In genomic region chr18:50094221-50094773, GRCh38 we compare ENCODE assay signal across 14 cellular contexts.
A peak's percentile ranks its signal among the peaks of the same experiment; 100 is the strongest.
DNase-seq lines count a peak whose midpoint lies in the region; TF ChIP-seq lines count a peak whose summit lies in the region.
"Had no signal": no experiment of that assay in that cellular context is flagged by ENCODE, and none has a peak within 500 bp of the region (broad histone marks: within the 10 kb centered on the region; RNA-seq: fewer than 3 reads in every experiment).

No MANE protein-coding gene starts in this region.

- intact Hi-C loops in thyroid gland (cut with DNase I) = no loop called here

- H3K36me3 ChIP-seq in thyroid gland = no peaks in the 10 kb centered on the region

- H3K27me3 ChIP-seq in thyroid gland = no peaks in the 10 kb centered on the region

- DNase-seq in MV-4-11 (lab: John Stamatoyannopoulos, UW) (peak; percentile 28), epithelial cell of prostate (ENCODE audit: low read depth, low spot score) (no peak), thyroid gland (no peak), SW480 (ENCODE audit: low spot score) (no peak), anterior cingulate cortex (lab: John Stamatoyannopoulos, UW) (no peak), inferior parietal cortex (ENCODE audit: extremely low spot score) (no peak)
- DNase-seq: C1 segment of cervical spinal cord; CD4-positive, alpha-beta memory T cell; COR-L47; DMS153; DND-41; H9; HFFc6 had no signal

- TF ChIP-seq POLR2A in thyroid gland (IDR thresholded peaks at IDR 0.05) = no peak

- peaks cover 21 to 23% of the 10 kb centered on the region in 2 donors for H3K4me1 ChIP-seq in thyroid gland

- no peak overlapping the region for H3K4me3 ChIP-seq in thyroid gland (replicated peaks in 1 of 3)
- H3K4me3 ChIP-seq: GM23338 had no signal

- H3K9me3 ChIP-seq in thyroid gland = no peaks in the 10 kb centered on the region

- TF ChIP-seq CTCF in thyroid gland (IDR thresholded peaks at IDR 0.05) = no peak

- H3K27ac ChIP-seq in epithelial cell of prostate = peak overlapping the region; percentile 94
- peak overlapping the region in 2 of 3 donors; percentile 1 to 18 for H3K27ac ChIP-seq in thyroid gland

- WGBS in thyroid gland, 2 donors = 32 to 59% methylated on average over 2 of the region's 2 CpGs
